Comparison of ENCODE assay signal across 8 cellular contexts in genomic region chr14:31420319-31421081, GRCh38. TPM values are rescaled to one million over a fixed set of nuclear protein-coding genes. Genes with fewer than 3 reads are reported as not detected.
A peak's percentile ranks its signal among the peaks of the same experiment; 100 is the strongest.
DNase-seq lines count a peak whose midpoint lies in the region; ATAC-seq and TF ChIP-seq lines count a peak whose summit lies in the region.

HEATR5A (minus strand) TSS chr14:31420550; CDS start chr14:31402975, 17,575 bp downstream.

- no peaks in the 10 kb centered on the region for H3K36me3 Mint-ChIP-seq in naive thymus-derived CD8-positive, alpha-beta T cell
- peaks cover 4% of the 10 kb centered on the region in 2 donors for H3K36me3 Mint-ChIP-seq in stimulated activated naive B cell treated with anti-CD40 and anti-IgM and Interleukin-4, amounts not matched to agents 10 μg/mL and 1 μg/mL and 100 μg/mL, for 72 hours

- no peaks in the 10 kb centered on the region for H3K27me3 Mint-ChIP-seq in naive thymus-derived CD8-positive, alpha-beta T cell
- H3K27me3 Mint-ChIP-seq in stimulated activated naive B cell treated with anti-CD40 and anti-IgM and Interleukin-4, amounts not matched to agents 10 μg/mL and 1 μg/mL and 100 μg/mL, for 72 hours, result no peaks in the 10 kb centered on the region

- POLR2A ChIA-PET in naive thymus-derived CD8-positive, alpha-beta T cell (lab: Charles Lee), result interaction anchor here (0.5 to 2.3 kb wide), 7 partner anchors 10 to 395 kb away, joined by 3 to 22 read pairs (median 7); partner anchors contain the start of genes AP4S1, DTD2, HECTD1 and NUBPL

- H3K4me3 Mint-ChIP-seq in naive thymus-derived CD8-positive, alpha-beta T cell, result peak within 1 kb of the TSS; percentile 92 to 100 (median 98)
- H3K4me3 Mint-ChIP-seq in stimulated activated naive B cell treated with anti-CD40 and anti-IgM and Interleukin-4, amounts not matched to agents 10 μg/mL and 1 μg/mL and 100 μg/mL, for 72 hours, result peak within 1 kb of the TSS; percentile 94 to 99

- no peaks in the 10 kb centered on the region for H3K9me3 Mint-ChIP-seq in naive thymus-derived CD8-positive, alpha-beta T cell
- H3K9me3 Mint-ChIP-seq in stimulated activated naive B cell treated with anti-CD40 and anti-IgM and Interleukin-4, amounts not matched to agents 10 μg/mL and 1 μg/mL and 100 μg/mL, for 72 hours, result no peaks in the 10 kb centered on the region

- TF ChIP-seq CTCF in fibroblast of mammary gland (conservative IDR thresholded peaks at IDR 0.05; ENCODE audit: control insufficient read depth, insufficient read depth, low read depth, low read length), result no peak

- peak within 1 kb of the TSS; percentile 99 for H3K4me3 ChIP-seq in fibroblast of mammary gland (ENCODE audit: control insufficient read depth, low read depth, low read length)

- peak; percentile 95 to 96 for ATAC-seq in naive thymus-derived CD8-positive, alpha-beta T cell
- ATAC-seq in stimulated activated naive B cell treated with anti-CD40 and anti-IgM and Interleukin-4, amounts not matched to agents 10 μg/mL and 1 μg/mL and 100 μg/mL, for 72 hours (replicated peaks), result peak; percentile 93 to 95

- peaks cover 8 to 28% (median 19%) of the 10 kb centered on the region in 4 donors for H3K4me1 Mint-ChIP-seq in naive thymus-derived CD8-positive, alpha-beta T cell
- peaks cover 15 to 37% of the 10 kb centered on the region in 2 donors for H3K4me1 Mint-ChIP-seq in stimulated activated naive B cell treated with anti-CD40 and anti-IgM and Interleukin-4, amounts not matched to agents 10 μg/mL and 1 μg/mL and 100 μg/mL, for 72 hours

- DNase-seq in ELF-1 (ENCODE audit: low read depth, low spot score) (peak; percentile 97), GOT3 (lab: John Stamatoyannopoulos, UW) (peak; percentile 60), LHCN-M2 (ENCODE audit: low read depth) (peak; percentile 94), RPMI7951 (ENCODE audit: low read depth) (peak; percentile 93), fibroblast of mammary gland (ENCODE audit: low read depth) (peak; percentile 93)
- peak; percentile 87 to 91 for DNase-seq in activated T-helper 1 cell treated with anti-CD3 and anti-CD28 coated beads, Interleukin-2, amount 50 U/mL, for 16 hours (ENCODE audit: low read depth in 1 of 2, low spot score in 1 of 2)
- peak; percentile 82 to 94 (median 90) for DNase-seq in naive thymus-derived CD8-positive, alpha-beta T cell
- peak; percentile 92 for DNase-seq in stimulated activated naive B cell treated with anti-CD40 and anti-IgM and Interleukin-4, amounts not matched to agents 10 μg/mL and 1 μg/mL and 100 μg/mL, for 72 hours

- H3K27ac Mint-ChIP-seq in naive thymus-derived CD8-positive, alpha-beta T cell, result peak within 1 kb of the TSS; percentile 72 to 98 (median 93)
- H3K27ac Mint-ChIP-seq in stimulated activated naive B cell treated with anti-CD40 and anti-IgM and Interleukin-4, amounts not matched to agents 10 μg/mL and 1 μg/mL and 100 μg/mL, for 72 hours, result peak within 1 kb of the TSS; percentile 99

RNA-seq across cellular contexts. Expression of gene HEATR5A, which starts in this region (rescaled TPM):
- 14.2 and 16.5 TPM in 2 replicates for total RNA-seq in LHCN-M2 (2014; rRNA removed)
- polyA plus RNA-seq in LHCN-M2 (2012), result 10.8 TPM
- total RNA-seq in RPMI7951 (2014; rRNA removed; shearing (Covaris generic)), result 19.5 and 19.6 TPM in 2 replicates
- total RNA-seq in naive thymus-derived CD8-positive, alpha-beta T cell, result 10 to 100 TPM; 11.5 to 13.8 TPM
- polyA plus RNA-seq in naive thymus-derived CD8-positive, alpha-beta T cell, result 1 to 10 TPM; 4.0 to 5.9 (median 5.5) TPM

Comparison
In these comparisons a context has a peak if more than half of its experiments do, and no peak if none do; other contexts are left out.
1. Peak in every context shown above with its lines: DNase-seq, ATAC-seq and H3K4me3 ChIP-seq.